8 cellular contexts compared by ENCODE assay signal in the genomic region with DNA sequence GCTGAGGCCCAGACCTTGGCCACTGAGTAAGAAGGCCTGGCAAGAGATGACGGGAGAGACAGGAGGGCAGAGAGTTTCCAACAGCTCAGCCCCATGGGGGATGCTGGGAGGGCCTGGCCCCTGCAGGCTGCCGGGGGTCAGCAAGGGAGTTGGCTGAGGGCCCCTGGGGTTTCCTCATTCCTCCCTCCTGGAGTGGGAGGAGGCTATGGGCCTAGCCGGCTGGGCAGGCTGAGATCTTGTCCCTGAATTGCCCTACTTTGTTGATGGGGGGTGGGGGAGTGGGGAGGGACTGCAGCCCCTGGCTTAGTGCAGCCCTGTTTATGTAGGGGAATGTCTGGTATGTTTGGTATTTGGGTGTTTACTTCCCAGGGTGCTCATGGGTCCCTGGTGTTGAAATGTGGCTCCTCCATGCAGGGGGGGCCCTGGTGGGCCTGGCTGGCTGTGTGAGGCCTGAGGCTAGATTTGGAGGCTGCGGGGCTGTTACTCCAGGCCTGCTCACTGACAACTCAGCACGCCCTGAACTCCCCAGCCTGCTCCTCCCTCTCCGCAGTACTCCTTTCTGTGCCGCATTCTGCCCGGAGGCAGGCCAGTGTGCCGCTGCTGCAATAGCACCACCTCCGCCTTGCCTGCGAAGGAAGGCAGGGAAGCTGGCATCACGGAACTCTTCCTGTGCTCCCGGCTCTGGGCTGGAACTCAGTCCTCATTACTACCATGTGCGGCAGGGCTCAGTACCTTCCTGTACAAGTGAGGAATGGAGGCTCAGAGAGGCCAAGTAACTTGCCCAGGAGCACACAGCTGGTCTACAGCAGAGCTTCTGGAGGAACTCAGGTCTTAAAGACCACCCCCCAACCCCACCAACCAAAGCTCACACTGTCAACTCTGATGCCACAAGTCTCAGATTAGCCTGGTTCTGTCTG. TPM values are rescaled to one million over a fixed set of nuclear protein-coding genes. Genes with fewer than 3 reads are reported as not detected.
A peak's percentile ranks its signal among the peaks of the same experiment; 100 is the strongest.
DNase-seq lines count a peak whose midpoint lies in the region; ATAC-seq, FAIRE-seq and TF ChIP-seq lines count a peak whose summit lies in the region.

No MANE protein-coding gene starts in this region.

- BruUV-seq in endothelial cell of umbilical vein (replicated peaks; lab: Mats Ljungman, UMichigan) = no TSS peak

- H3K79me2 ChIP-seq in endothelial cell of umbilical vein (ENCODE audit: control insufficient read depth, insufficient read depth, low read length) = no peaks in the 10 kb centered on the region

- DNase-seq in Right ventricle myocardium inferior (ENCODE audit: missing footprints) (no peak), cardiac septum (ENCODE audit: low spot score) (no peak), endothelial cell of umbilical vein (ENCODE audit: low read depth, low spot score) (peak; percentile 45), aorta (peak; percentile 84 to 86), NOMO-1 treated with DMSO at 0.1 percent for 48 hours (lab: John Stamatoyannopoulos, UW; ENCODE audit: unreplicated experiment) (no peak), cerebellar cortex (ENCODE audit: low spot score) (no peak), NCI-H1048 (lab: John Stamatoyannopoulos, UW) (no peak)

- no peaks in the 10 kb centered on the region for H3K9me1 ChIP-seq in endothelial cell of umbilical vein (replicated peaks; ENCODE audit: control insufficient read depth, extremely low read depth, insufficient read depth, low read length)

- no peak overlapping the region for H3K4me3 ChIP-seq in endothelial cell of umbilical vein (replicated peaks in 1 of 3; ENCODE audit: insufficient read depth in 1 of 3, low read depth in 1 of 3, low read length in 3 of 3)
- H3K4me3 ChIP-seq in mesodermal cell (ENCODE audit: extremely low read depth, insufficient read depth, low read length, poor library complexity, severe bottlenecking) = no peak overlapping the region
- H3K4me3 ChIP-seq in aorta (ENCODE audit: low read length in 2 of 2) = no peak overlapping the region

- H3K27me3 ChIP-seq in endothelial cell of umbilical vein (ENCODE audit: control insufficient read depth in 2 of 2, insufficient read depth in 2 of 2, low read length in 2 of 2) (no peaks in the 10 kb centered on the region), aorta (ENCODE audit: control insufficient read depth in 1 of 2, insufficient read depth in 2 of 2, low read length in 1 of 2) (no peaks in the 10 kb centered on the region)

- WGBS in mesodermal cell (ENCODE audit: insufficient coverage in 2 of 2), 2 experiments = 10 to 16% methylated on average over 5 to 13 of the region's 14 CpGs
- 5 to 9% methylated on average over 14 of the region's 14 CpGs for WGBS in aorta, 2 donors

- H3K9me3 ChIP-seq in endothelial cell of umbilical vein (replicated peaks; ENCODE audit: control insufficient read depth, insufficient read depth, low read length) (no peaks in the 10 kb centered on the region), mesodermal cell (ENCODE audit: control insufficient read depth, low read length) (no peaks in the 10 kb centered on the region), aorta (ENCODE audit: control insufficient read depth, low read length) (no peaks in the 10 kb centered on the region)

- H4K20me1 ChIP-seq in endothelial cell of umbilical vein (replicated peaks; ENCODE audit: control insufficient read depth, extremely low read depth, insufficient read depth, low read length) = no peaks in the 10 kb centered on the region

- no peak overlapping the region for H3K4me2 ChIP-seq in endothelial cell of umbilical vein (ENCODE audit: insufficient read depth, low read length)

- CTCF ChIA-PET in endothelial cell of umbilical vein (lab: Charles Lee) = interaction anchor here (0.9 to 1.3 kb wide), 7 partner anchors 10 to 144 kb away, joined by 3 to 5 read pairs (median 4); no protein-coding TSS in a partner anchor

- H3K9ac ChIP-seq in endothelial cell of umbilical vein (replicated peaks; ENCODE audit: extremely low read depth, insufficient read depth, low read length) = no peak overlapping the region

- POLR2A ChIA-PET in endothelial cell of umbilical vein (lab: Charles Lee) = no interaction called here

- H3K36me3 ChIP-seq in endothelial cell of umbilical vein (ENCODE audit: control insufficient read depth in 2 of 2, extremely low read depth in 1 of 2, insufficient read depth in 2 of 2, low read length in 2 of 2) (no peaks in the 10 kb centered on the region), mesodermal cell (ENCODE audit: control insufficient read depth, insufficient read depth, low read length) (peaks cover 73% of the 10 kb centered on the region), aorta (ENCODE audit: control insufficient read depth in 1 of 2, insufficient read depth in 2 of 2, low read length in 1 of 2) (no peaks in the 10 kb centered on the region)

- H2AFZ ChIP-seq in endothelial cell of umbilical vein (ENCODE audit: low read depth, low read length) = peak overlapping the region; percentile 42

- FAIRE-seq in endothelial cell of umbilical vein (lab: Jason Lieb, UNC) = no peak

- intact Hi-C loops in Right ventricle myocardium inferior (cut with DNase I) (no loop called here), cardiac septum (cut with DNase I) (no loop called here), endothelial cell of umbilical vein (cut with micrococcal nuclease) (no loop called here), aorta (cut with DNase I) (no loop called here)

- no peak for TF ChIP-seq POLR2A in endothelial cell of umbilical vein (IDR thresholded peaks at IDR 0.05; ENCODE audit: low read depth, low read length)

- H3K4me1 ChIP-seq in endothelial cell of umbilical vein (ENCODE audit: control insufficient read depth, extremely low read depth, insufficient read depth, low read length) (no peaks in the 10 kb centered on the region), mesodermal cell (ENCODE audit: control insufficient read depth, insufficient read depth, low read length, poor library complexity, severe bottlenecking) (peaks cover 62% of the 10 kb centered on the region), aorta (ENCODE audit: control insufficient read depth in 1 of 2, insufficient read depth in 2 of 2, low read length in 2 of 2) (peaks cover 6 to 12% of the 10 kb centered on the region in 2 donors)

- dilution Hi-C loops in endothelial cell of umbilical vein (cut with MboI; ENCODE audit: extremely low pct_ligation_motif_present, low sequenced_read_pairs) = no loop called here

- peak; percentile 64 for ATAC-seq in Right ventricle myocardium inferior
- peak; percentile 71 for ATAC-seq in aorta (ENCODE audit: low FRiP score)

- H3K27ac ChIP-seq in endothelial cell of umbilical vein (ENCODE audit: insufficient read depth, low read depth, low read length) (no peak overlapping the region), mesodermal cell (ENCODE audit: low read depth, low read length, severe bottlenecking) (peak overlapping the region; percentile 97), aorta (ENCODE audit: low read depth in 1 of 2, low read length in 2 of 2) (peak overlapping the region; percentile 44 to 93)

- no peak for TF ChIP-seq CTCF in endothelial cell of umbilical vein (IDR thresholded peaks at IDR 0.05; ENCODE audit: extremely low read depth in 1 of 2, insufficient read depth in 1 of 2, low read depth in 1 of 2, low read length in 2 of 2)

TF ChIP-seq in endothelial cell of umbilical vein, 7 proteins besides CTCF, POLR2A, EP300 and RAD21:
- no peak for TF ChIP-seq MYC (IDR thresholded peaks at IDR 0.05; ENCODE audit: low read depth, low read length)
- TF ChIP-seq GATA2 (IDR thresholded peaks at IDR 0.05; ENCODE audit: insufficient read depth, insufficient read length, low read depth, low read length) = no peak
- TF ChIP-seq JUN (IDR thresholded peaks at IDR 0.05; ENCODE audit: borderline replicate concordance, insufficient read depth, insufficient read length, low read depth) = no peak
- TF ChIP-seq POLR2AphosphoS5 (IDR thresholded peaks at IDR 0.05; ENCODE audit: insufficient read depth, low read depth, low read length) = no peak
- no peak for TF ChIP-seq EZH2 (IDR thresholded peaks at IDR 0.05; ENCODE audit: borderline replicate concordance, low read depth, low read length, severe bottlenecking)
- TF ChIP-seq, protein P1, sequence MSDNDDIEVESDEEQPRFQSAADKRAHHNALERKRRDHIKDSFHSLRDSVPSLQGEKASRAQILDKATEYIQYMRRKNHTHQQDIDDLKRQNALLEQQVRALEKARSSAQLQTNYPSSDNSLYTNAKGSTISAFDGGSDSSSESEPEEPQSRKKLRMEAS (IDR thresholded peaks at IDR 0.05; ENCODE audit: insufficient read depth, insufficient read length) = no peak

RNA-seq across cellular contexts. Expression of a gene that starts 25.3 kb away (rescaled TPM):
- total RNA-seq in Right ventricle myocardium inferior = 27.2 TPM
- total RNA-seq in cardiac septum = 13.4 TPM
- total RNA-seq in endothelial cell of umbilical vein = 10.6 and 10.8 TPM in 2 replicates
- polyA plus RNA-seq in endothelial cell of umbilical vein = 3.2 and 3.3 TPM in 2 replicates
- polyA plus RNA-seq in endothelial cell of umbilical vein (2011; cell fraction: cytosol; rRNA removed) = 5.0 and 6.6 TPM in 2 replicates
- polyA plus RNA-seq in endothelial cell of umbilical vein (2011; cell fraction: nucleus; rRNA removed) = 3.1 and 3.6 TPM in 2 replicates
- 2.3 and 4.4 TPM in 2 replicates for polyA plus RNA-seq in endothelial cell of umbilical vein (2012)
- 2.0 and 2.2 TPM in 2 replicates for polyA minus RNA-seq in endothelial cell of umbilical vein
- polyA minus RNA-seq in endothelial cell of umbilical vein (2011; cell fraction: cytosol; rRNA and poly(A)+ RNA removed) = 19.0 TPM
- 1.2 and 2.6 TPM in 2 replicates for polyA minus RNA-seq in endothelial cell of umbilical vein (2011; cell fraction: nucleus; rRNA and poly(A)+ RNA removed)
- polyA plus RNA-seq in mesodermal cell (2013, experiment 1 of 2) = 49.0 TPM
- polyA plus RNA-seq in mesodermal cell (2013, experiment 2 of 2) = 48.4 TPM
- total RNA-seq in aorta = 10 to 100 TPM; 48.3 to 50.2 TPM
- polyA plus RNA-seq in aorta = 10 to 100 TPM; 20.9 to 39.7 TPM

Comparison
In these comparisons a context has a peak if more than half of its experiments do, and no peak if none do; other contexts are left out.
1. DNase-seq: peak in endothelial cell of umbilical vein (single experiment) and aorta (2 of 2); none in Right ventricle myocardium inferior (single experiment), cardiac septum (single experiment), NOMO-1 treated with DMSO at 0.1 percent for 48 hours (single experiment), cerebellar cortex (single experiment) and NCI-H1048 (single experiment).